In the genomic region with DNA sequence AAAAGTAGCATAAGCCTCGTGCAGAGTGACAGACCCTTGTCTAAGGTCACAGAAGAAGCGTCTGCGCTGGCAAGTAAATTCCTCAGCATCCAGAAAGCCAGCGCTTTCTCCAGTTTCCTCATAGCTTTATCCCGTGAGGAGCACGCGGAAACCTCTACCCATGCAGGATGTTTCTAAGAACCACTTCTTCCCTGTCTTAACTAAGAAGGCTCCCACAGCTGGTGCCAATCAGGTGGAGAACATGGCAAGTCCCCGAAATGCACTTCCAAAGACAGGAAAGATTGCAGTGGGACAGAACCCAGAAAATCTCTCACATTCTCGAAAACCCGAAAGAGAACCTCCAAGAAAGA, we compare ENCODE assay signal across 9 cellular contexts. TPM values are rescaled to one million over a fixed set of nuclear protein-coding genes. Genes with fewer than 3 reads are reported as not detected.
A peak's percentile ranks its signal among the peaks of the same experiment; 100 is the strongest.
DNase-seq lines count a peak whose midpoint lies in the region; ATAC-seq, FAIRE-seq and TF ChIP-seq lines count a peak whose summit lies in the region.
"Had no signal": no experiment of that assay in that cellular context is flagged by ENCODE, and none has a peak within 500 bp of the region (broad histone marks: within the 10 kb centered on the region; RNA-seq: fewer than 3 reads in every experiment).

No MANE protein-coding gene starts in this region.

- no peak for TF ChIP-seq POLR2A in HepG2 (IDR thresholded peaks at IDR 0.05; ENCODE audit: insufficient read depth in 1 of 2, low read depth in 2 of 2, low read length in 2 of 2)

- in situ Hi-C loops in HepG2 (cut with HindIII; ENCODE audit: extremely low pct_ligation_motif_present, low pct_unique_long_range_greater_than_20kb) = no loop called here

- ATAC-seq in CD4-positive, CD25-positive, alpha-beta regulatory T cell (ENCODE audit: low read depth in 2 of 2) = no peak
- ATAC-seq in HepG2 = no peak

- H3K27me3 Mint-ChIP-seq in CD4-positive, CD25-positive, alpha-beta regulatory T cell = no peaks in the 10 kb centered on the region
- no peaks in the 10 kb centered on the region for H3K27me3 Mint-ChIP-seq in chondrocyte (ENCODE audit: low read depth)
- H3K27me3 Mint-ChIP-seq: IgD-negative memory B cell had no signal

- no peak for TF ChIP-seq EP300 in HepG2 (IDR thresholded peaks at IDR 0.05; ENCODE audit: low read depth in 2 of 2, low read length in 2 of 2)
- no peak for TF ChIP-seq EP300 in HepG2 (CRISPR knock-in tag; IDR thresholded peaks at IDR 0.05; ENCODE audit: borderline replicate concordance)

- H3K36me3 ChIP-seq in CD4-positive, CD25-positive, alpha-beta regulatory T cell (ENCODE audit: control insufficient read depth, insufficient read depth, low read length) = peaks cover 32% of the 10 kb centered on the region
- H3K36me3 ChIP-seq in H7 (replicated peaks; ENCODE audit: control insufficient read depth, insufficient read depth, low read length) = peaks cover 4% of the 10 kb centered on the region
- H3K36me3 ChIP-seq in HepG2 (replicated peaks in 1 of 2; ENCODE audit: control insufficient read depth in 1 of 2, insufficient read depth in 2 of 2, low read length in 2 of 2) = peaks cover 7 to 37% of the 10 kb centered on the region in 2 experiments

- H3K4me1 Mint-ChIP-seq in CD4-positive, CD25-positive, alpha-beta regulatory T cell = peaks cover 0 to 69% (median 36%) of the 10 kb centered on the region in 4 donors
- H3K4me1 Mint-ChIP-seq in chondrocyte (ENCODE audit: low read depth) = peaks cover 38% of the 10 kb centered on the region

- H3K9ac ChIP-seq in HepG2 (ENCODE audit: insufficient read depth, low read depth, low read length) = peak overlapping the region; percentile 93

- H3K4me3 ChIP-seq in CD4-positive, CD25-positive, alpha-beta regulatory T cell (ENCODE audit: low read depth, low read length) = peak overlapping the region; percentile 99
- H3K4me3 ChIP-seq in H7 (ENCODE audit: insufficient read depth, low read depth, low read length) = peak overlapping the region; percentile 63
- H3K4me3 ChIP-seq in HepG2 (replicated peaks in 1 of 3; ENCODE audit: insufficient read depth in 1 of 3, low read depth in 2 of 3, low read length in 3 of 3) = peak overlapping the region; percentile 73 to 95 (median 78)

- WGBS in adipose tissue, 3 donors = 0 to 1% (median 0%) methylated on average over 10 of the region's 10 CpGs
- 1% methylated on average over 10 of the region's 10 CpGs for WGBS in HepG2 (ENCODE audit: low lambda C conversion rate)

- H3K4me2 ChIP-seq in HepG2 (ENCODE audit: low read depth, low read length) = peak overlapping the region; percentile 96

- no peak for TF ChIP-seq CTCF in HepG2 (CRISPR knock-in tag; IDR thresholded peaks at IDR 0.05)
- TF ChIP-seq CTCF in chondrocyte (IDR thresholded peaks at IDR 0.05) = no peak

- POLR2A ChIA-PET in HepG2 (lab: Yijun Ruan, JAX) = interaction anchor here (1.0 to 3.5 kb wide), 17 partner anchors 9 to 130 kb away, joined by 3 to 92 read pairs (median 9); a partner anchor contains a TSS

- no peaks in the 10 kb centered on the region for H3K9me3 ChIP-seq in CD4-positive, CD25-positive, alpha-beta regulatory T cell (ENCODE audit: control insufficient read depth in 2 of 2, low read length in 2 of 2)
- H3K9me3 ChIP-seq in HepG2 (ENCODE audit: low read length) = no peaks in the 10 kb centered on the region

- H3K4me1 ChIP-seq in CD4-positive, CD25-positive, alpha-beta regulatory T cell (ENCODE audit: control insufficient read depth, insufficient read depth, low read length, poor library complexity, severe bottlenecking) = peaks cover 44% of the 10 kb centered on the region
- peaks cover 50% of the 10 kb centered on the region for H3K4me1 ChIP-seq in HepG2 (ENCODE audit: insufficient read depth, low read length)

- no peak for FAIRE-seq in HepG2 (lab: Jason Lieb, UNC)

- H3K79me2 ChIP-seq in HepG2 (ENCODE audit: insufficient read depth, low read length) = peaks cover 82% of the 10 kb centered on the region

- no peak overlapping the region for H2AFZ ChIP-seq in HepG2 (ENCODE audit: low read length)

- DNase-seq in CD4-positive, CD25-positive, alpha-beta regulatory T cell = no peak
- DNase-seq in H7 (no peak), HepG2 (ENCODE audit: low spot score) (no peak), DMS114 treated with DMSO at 0.1 percent for 48 hours (lab: John Stamatoyannopoulos, UW; ENCODE audit: unreplicated experiment) (no peak), OCI-M2 (lab: John Stamatoyannopoulos, UW; ENCODE audit: unreplicated experiment) (no peak), chondrocyte (ENCODE audit: low spot score) (no peak)
- no peak for DNase-seq in activated effector memory CD4-positive, alpha-beta T cell treated with Interleukin-2 at 50 U/mL for 16 hours

- no peak overlapping the region for H3K4me3 Mint-ChIP-seq in CD4-positive, CD25-positive, alpha-beta regulatory T cell
- H3K4me3 Mint-ChIP-seq in chondrocyte (ENCODE audit: unreplicated experiment) = no peak overlapping the region
- H3K4me3 Mint-ChIP-seq: IgD-negative memory B cell had no signal

- CTCF ChIA-PET in HepG2 (lab: Yijun Ruan, JAX; ENCODE audit: low intra/inter-chr PET ratio, low total read pairs) = no interaction called here

- intact Hi-C loops in HepG2 (cut with micrococcal nuclease; ENCODE audit: unreplicated experiment) = loop anchor here (1.0 to 5.0 kb wide), 2 partner anchors 35 to 53 kb away; a partner anchor contains a TSS

- no peak for TF ChIP-seq RAD21 in HepG2 (CRISPR knock-in tag; IDR thresholded peaks at IDR 0.05)

- H4K20me1 ChIP-seq in HepG2 (ENCODE audit: insufficient read depth, low read length) = peaks cover 40% of the 10 kb centered on the region

- H3K27me3 ChIP-seq in CD4-positive, CD25-positive, alpha-beta regulatory T cell (ENCODE audit: control insufficient read depth, insufficient read depth, low read length) = no peaks in the 10 kb centered on the region
- H3K27me3 ChIP-seq in H7 (ENCODE audit: control insufficient read depth, insufficient read depth, low read length) = no peaks in the 10 kb centered on the region
- no peaks in the 10 kb centered on the region; a peak in 1 of 5 replicates for H3K27me3 ChIP-seq in HepG2 (ENCODE audit: control insufficient read depth in 1 of 2, insufficient read depth in 2 of 2, low read length in 2 of 2)

- peaks cover 29% of the 10 kb centered on the region for H3K36me3 Mint-ChIP-seq in CD4-positive, CD25-positive, alpha-beta regulatory T cell
- peaks cover 16% of the 10 kb centered on the region for H3K36me3 Mint-ChIP-seq in chondrocyte (ENCODE audit: low read depth)
- H3K36me3 Mint-ChIP-seq: IgD-negative memory B cell had no signal

- no peaks in the 10 kb centered on the region for H3K9me3 Mint-ChIP-seq in CD4-positive, CD25-positive, alpha-beta regulatory T cell
- no peaks in the 10 kb centered on the region for H3K9me3 Mint-ChIP-seq in chondrocyte (ENCODE audit: low read depth)
- H3K9me3 Mint-ChIP-seq: IgD-negative memory B cell had no signal

- TSS peak; percentile 68 for BruUV-seq in HepG2 (replicated peaks; lab: Mats Ljungman, UMichigan)

- no peak overlapping the region for H3K27ac Mint-ChIP-seq in CD4-positive, CD25-positive, alpha-beta regulatory T cell
- H3K27ac Mint-ChIP-seq in chondrocyte (ENCODE audit: unreplicated experiment) = no peak overlapping the region
- H3K27ac Mint-ChIP-seq: IgD-negative memory B cell had no signal

- H3K27ac ChIP-seq in CD4-positive, CD25-positive, alpha-beta regulatory T cell (ENCODE audit: insufficient read depth, low read length, poor library complexity, severe bottlenecking) = peak overlapping the region; percentile 98
- peak overlapping the region; percentile 48 for H3K27ac ChIP-seq in adipose tissue (ENCODE audit: low read depth, low read length)
- peak overlapping the region; percentile 96 for H3K27ac ChIP-seq in HepG2 (ENCODE audit: extremely low read length, insufficient read depth, low read length)

RNA-seq across cellular contexts. Expression of a gene that starts 1.0 kb away (rescaled TPM):
- total RNA-seq in CD4-positive, CD25-positive, alpha-beta regulatory T cell = 102 TPM
- polyA plus RNA-seq in CD4-positive, CD25-positive, alpha-beta regulatory T cell = 10 to 100 TPM; 23.3 to 30.4 (median 24.8) TPM
- total RNA-seq in H7 (2014; rRNA removed; shearing (Covaris generic)) = 3.5 and 5.9 TPM in 2 replicates
- polyA plus RNA-seq in adipose tissue (10 to 100 TPM in 1 of 3 donors, 1 to 10 TPM in 2; 4.0 to 10.2 (median 6.8) TPM), HepG2 (2011; rRNA removed) (6.2 and 7.2 TPM in 2 replicates)
- total RNA-seq in HepG2 (2016; rRNA removed; fragmentation: Illumina TruSeq; extraction: Trizol) (9.7 and 9.9 TPM in 2 replicates), chondrocyte (14.0 to 23.7 TPM (median 19.1 TPM) in 3 replicates)
- 27.6 and 35.2 TPM in 2 replicates for total RNA-seq in HepG2 (2016; cell fraction: cytosol; rRNA removed; fragmentation: Illumina TruSeq; extraction: Trizol; ENCODE audit: low read depth)
- 8.3 and 10.4 TPM in 2 replicates for total RNA-seq in HepG2 (2016; cell fraction: insoluble cytoplasmic fraction; rRNA removed; fragmentation: Illumina TruSeq; extraction: Trizol)
- total RNA-seq in HepG2 (2016; cell fraction: membrane; rRNA removed; fragmentation: Illumina TruSeq; extraction: Trizol) = 10.1 and 11.0 TPM in 2 replicates
- total RNA-seq in HepG2 (2016; cell fraction: nucleus; rRNA removed; fragmentation: Illumina TruSeq; extraction: Trizol) = 20.6 and 24.9 TPM in 2 replicates
- 1.9 and 3.0 TPM in 2 replicates for polyA plus RNA-seq in HepG2 (2011; cell fraction: cytosol; rRNA removed)
- 11.9 and 12.4 TPM in 2 replicates for polyA plus RNA-seq in HepG2 (2011; cell fraction: nucleus; rRNA removed)
- polyA plus RNA-seq in HepG2 (2012) = 9.0 and 12.9 TPM in 2 replicates
- polyA plus RNA-seq in HepG2 (2016; cell fraction: cytosol; fragmentation: Illumina TruSeq; extraction: Trizol; ENCODE audit: low read depth) = 0.31 and 0.49 TPM in 2 replicates
- 10.4 and 10.9 TPM in 2 replicates for polyA plus RNA-seq in HepG2 (2016; cell fraction: insoluble cytoplasmic fraction; fragmentation: Illumina TruSeq; extraction: Trizol; ENCODE audit: low read depth)
- 1.0 and 1.1 TPM in 2 replicates for polyA plus RNA-seq in HepG2 (2016; cell fraction: membrane; fragmentation: Illumina TruSeq; extraction: Trizol; ENCODE audit: low read depth)
- 25.3 and 34.6 TPM in 2 replicates for polyA plus RNA-seq in HepG2 (2016; cell fraction: nucleus; fragmentation: Illumina TruSeq; extraction: Trizol; ENCODE audit: insufficient read depth, low read depth)
- polyA minus RNA-seq in HepG2 (2011; rRNA and poly(A)+ RNA removed; ENCODE audit: low replicate concordance) = 5.8 and 8.2 TPM in 2 replicates
- polyA minus RNA-seq in HepG2 (2011; cell fraction: cytosol; rRNA and poly(A)+ RNA removed) = 6.2 and 8.8 TPM in 2 replicates
- polyA minus RNA-seq in HepG2 (2011; cell fraction: nucleus; rRNA and poly(A)+ RNA removed) = 73.2 and 80.9 TPM in 2 replicates

RNA-seq across cellular contexts. Expression of a gene that starts 52.7 kb away (rescaled TPM):
- 137 TPM for total RNA-seq in CD4-positive, CD25-positive, alpha-beta regulatory T cell
- polyA plus RNA-seq in CD4-positive, CD25-positive, alpha-beta regulatory T cell = 100 to 1,000 TPM; 187 to 218 (median 191) TPM
- 132 and 136 TPM in 2 replicates for total RNA-seq in H7 (2014; rRNA removed; shearing (Covaris generic))
- 100 to 1,000 TPM in 2 of 3 donors, 10 to 100 TPM in 1; 59.9 to 123 (median 119) TPM for polyA plus RNA-seq in adipose tissue
- total RNA-seq in HepG2 (2016; rRNA removed; fragmentation: Illumina TruSeq; extraction: Trizol) = 275 and 443 TPM in 2 replicates
- 91.1 and 98.5 TPM in 2 replicates for total RNA-seq in HepG2 (2016; cell fraction: cytosol; rRNA removed; fragmentation: Illumina TruSeq; extraction: Trizol; ENCODE audit: low read depth)
- 286 and 449 TPM in 2 replicates for total RNA-seq in HepG2 (2016; cell fraction: insoluble cytoplasmic fraction; rRNA removed; fragmentation: Illumina TruSeq; extraction: Trizol)
- total RNA-seq in HepG2 (2016; cell fraction: membrane; rRNA removed; fragmentation: Illumina TruSeq; extraction: Trizol) = 85.3 and 99.1 TPM in 2 replicates
- total RNA-seq in HepG2 (2016; cell fraction: nucleus; rRNA removed; fragmentation: Illumina TruSeq; extraction: Trizol) = 143 and 154 TPM in 2 replicates
- 167 and 232 TPM in 2 replicates for polyA plus RNA-seq in HepG2 (2011; rRNA removed)
- 146 and 177 TPM in 2 replicates for polyA plus RNA-seq in HepG2 (2011; cell fraction: cytosol; rRNA removed)
- 47.5 and 66.3 TPM in 2 replicates for polyA plus RNA-seq in HepG2 (2011; cell fraction: nucleus; rRNA removed)
- 133 and 136 TPM in 2 replicates for polyA plus RNA-seq in HepG2 (2012)
- polyA plus RNA-seq in HepG2 (2016; cell fraction: cytosol; fragmentation: Illumina TruSeq; extraction: Trizol; ENCODE audit: low read depth) = 61.4 and 63.4 TPM in 2 replicates
- polyA plus RNA-seq in HepG2 (2016; cell fraction: insoluble cytoplasmic fraction; fragmentation: Illumina TruSeq; extraction: Trizol; ENCODE audit: low read depth) = 402 and 430 TPM in 2 replicates
- 72.9 and 75.0 TPM in 2 replicates for polyA plus RNA-seq in HepG2 (2016; cell fraction: membrane; fragmentation: Illumina TruSeq; extraction: Trizol; ENCODE audit: low read depth)
- 170 and 172 TPM in 2 replicates for polyA plus RNA-seq in HepG2 (2016; cell fraction: nucleus; fragmentation: Illumina TruSeq; extraction: Trizol; ENCODE audit: insufficient read depth, low read depth)
- 80.9 and 206 TPM in 2 replicates for polyA minus RNA-seq in HepG2 (2011; rRNA and poly(A)+ RNA removed; ENCODE audit: low replicate concordance)
- 48.7 and 51.6 TPM in 2 replicates for polyA minus RNA-seq in HepG2 (2011; cell fraction: cytosol; rRNA and poly(A)+ RNA removed)
- 75.1 and 78.7 TPM in 2 replicates for polyA minus RNA-seq in HepG2 (2011; cell fraction: nucleus; rRNA and poly(A)+ RNA removed)
- 132 to 162 TPM (median 136 TPM) in 3 replicates for total RNA-seq in chondrocyte

Comparison
In these comparisons a context has a peak if more than half of its experiments do, and no peak if none do; other contexts are left out.
1. H3K27ac ChIP-seq: peak in every context shown above with its lines; median percentile 98 in CD4-positive, CD25-positive, alpha-beta regulatory T cell; 96 in HepG2; 48 in adipose tissue.